In genomic region chr1:224406216-224406615, GRCh38 we compare ENCODE assay signal across 20 cellular contexts. TPM values are rescaled to one million over a fixed set of nuclear protein-coding genes. Genes with fewer than 3 reads are reported as not detected.
DNase-seq lines count a peak whose midpoint lies in the region; ATAC-seq, FAIRE-seq and TF ChIP-seq lines count a peak whose summit lies in the region.
"Had no signal": no experiment of that assay in that cellular context is flagged by ENCODE, and none has a peak within 500 bp of the region (broad histone marks: within the 10 kb centered on the region; RNA-seq: fewer than 3 reads in every experiment).

No MANE protein-coding gene starts in this region.

- no peaks in the 10 kb centered on the region for H3K27me3 Mint-ChIP-seq in activated naive CD4-positive, alpha-beta T cell treated with anti-CD3 and anti-CD28 coated beads, Interleukin-2, amount 50 U/mL, for 24 hours
- no peaks in the 10 kb centered on the region for H3K27me3 Mint-ChIP-seq in activated naive CD4-positive, alpha-beta T cell treated with anti-CD3 and anti-CD28 coated beads, Interleukin-2, amount 10 ng/mL, durations not matched to agents 7 days and 5 days
- H3K27me3 Mint-ChIP-seq in chondrocyte (ENCODE audit: low read depth), result no peaks in the 10 kb centered on the region
- H3K27me3 Mint-ChIP-seq: type B pancreatic cell had no signal

- peaks cover 3% of the 10 kb centered on the region for H3F3A ChIP-seq in smooth muscle cell (ENCODE audit: low read depth)

- H3K27ac Mint-ChIP-seq in activated naive CD4-positive, alpha-beta T cell treated with anti-CD3 and anti-CD28 coated beads, Interleukin-2, amount 50 U/mL, for 24 hours, result peak overlapping the region; percentile 70
- H3K27ac Mint-ChIP-seq in activated naive CD4-positive, alpha-beta T cell treated with anti-CD3 and anti-CD28 coated beads, Interleukin-2, amount 10 ng/mL, durations not matched to agents 7 days and 5 days, result no peak overlapping the region
- H3K27ac Mint-ChIP-seq in chondrocyte (ENCODE audit: unreplicated experiment), result peak overlapping the region; percentile 42
- H3K27ac Mint-ChIP-seq: CD8-positive, alpha-beta T cell; nephron progenitor cell; type B pancreatic cell had no signal

- CTCF ChIA-PET in activated naive CD4-positive, alpha-beta T cell treated with anti-CD3 and anti-CD28 coated beads, Interleukin-2, amount 10 ng/mL, durations not matched to agents 7 days and 5 days (lab: Charles Lee), result interaction anchor here (1.4 kb wide), 1 partner anchor 11 kb away, joined by 3 read pairs; no protein-coding TSS in a partner anchor

- no peak overlapping the region for H3K9ac ChIP-seq in smooth muscle cell (ENCODE audit: low read depth)

- peaks cover 35% of the 10 kb centered on the region for H3K36me3 ChIP-seq in smooth muscle cell (ENCODE audit: low read depth)
- peaks cover under 1% of the 10 kb centered on the region for H3K36me3 ChIP-seq in hepatocyte (replicated peaks; ENCODE audit: insufficient read depth, low read depth)

- H3K9me3 ChIP-seq in smooth muscle cell (replicated peaks; ENCODE audit: low read depth) (no peaks in the 10 kb centered on the region), hepatocyte (ENCODE audit: low read depth) (no peaks in the 10 kb centered on the region)
- H3K9me3 ChIP-seq: breast epithelium, heart right ventricle had no signal

- no peak overlapping the region for H3K4me3 Mint-ChIP-seq in activated naive CD4-positive, alpha-beta T cell treated with anti-CD3 and anti-CD28 coated beads, Interleukin-2, amount 50 U/mL, for 24 hours
- H3K4me3 Mint-ChIP-seq in activated naive CD4-positive, alpha-beta T cell treated with anti-CD3 and anti-CD28 coated beads, Interleukin-2, amount 10 ng/mL, durations not matched to agents 7 days and 5 days, result no peak overlapping the region
- H3K4me3 Mint-ChIP-seq in chondrocyte (ENCODE audit: unreplicated experiment), result no peak overlapping the region
- H3K4me3 Mint-ChIP-seq: CD8-positive, alpha-beta T cell; nephron progenitor cell; type B pancreatic cell had no signal

- H4K20me1 ChIP-seq in smooth muscle cell (ENCODE audit: low read depth) (peaks cover 78% of the 10 kb centered on the region), hepatocyte (ENCODE audit: insufficient read depth, poor library complexity, severe bottlenecking) (peaks cover 4% of the 10 kb centered on the region)

- FAIRE-seq in HTR-8/SVneo (lab: Jason Lieb, UNC) (no peak), RCC 7860 (lab: Jason Lieb, UNC) (no peak)

- peaks cover 23% of the 10 kb centered on the region for H3K36me3 Mint-ChIP-seq in activated naive CD4-positive, alpha-beta T cell treated with anti-CD3 and anti-CD28 coated beads, Interleukin-2, amount 50 U/mL, for 24 hours
- peaks cover 40% of the 10 kb centered on the region for H3K36me3 Mint-ChIP-seq in activated naive CD4-positive, alpha-beta T cell treated with anti-CD3 and anti-CD28 coated beads, Interleukin-2, amount 10 ng/mL, durations not matched to agents 7 days and 5 days
- H3K36me3 Mint-ChIP-seq in chondrocyte (ENCODE audit: low read depth), result peaks cover 27% of the 10 kb centered on the region

- peaks cover 45% of the 10 kb centered on the region for H3K4me1 Mint-ChIP-seq in activated naive CD4-positive, alpha-beta T cell treated with anti-CD3 and anti-CD28 coated beads, Interleukin-2, amount 50 U/mL, for 24 hours
- H3K4me1 Mint-ChIP-seq in activated naive CD4-positive, alpha-beta T cell treated with anti-CD3 and anti-CD28 coated beads, Interleukin-2, amount 10 ng/mL, durations not matched to agents 7 days and 5 days, result peaks cover 10% of the 10 kb centered on the region
- H3K4me1 Mint-ChIP-seq in chondrocyte (ENCODE audit: low read depth), result peaks cover 30% of the 10 kb centered on the region
- H3K4me1 Mint-ChIP-seq: nephron progenitor cell had no signal

- no peak overlapping the region for H3K4me2 ChIP-seq in smooth muscle cell
- H3K4me2 ChIP-seq in hepatocyte, result no peak overlapping the region

- no peak for TF ChIP-seq CTCF in chondrocyte (IDR thresholded peaks at IDR 0.05)
- TF ChIP-seq CTCF in smooth muscle cell (IDR thresholded peaks at IDR 0.05; ENCODE audit: borderline replicate concordance, insufficient read depth, poor library complexity, severe bottlenecking), result no peak
- no peak for TF ChIP-seq CTCF in hepatocyte (IDR thresholded peaks at IDR 0.05; ENCODE audit: poor library complexity)

- H3K79me2 ChIP-seq in smooth muscle cell (ENCODE audit: low read depth) (peaks cover 24% of the 10 kb centered on the region), hepatocyte (peaks cover 39% of the 10 kb centered on the region)

- no peaks in the 10 kb centered on the region for H3K9me2 ChIP-seq in hepatocyte (replicated peaks; ENCODE audit: insufficient read depth)

- H3K27me3 ChIP-seq in smooth muscle cell (ENCODE audit: low read depth) (no peaks in the 10 kb centered on the region), hepatocyte (no peaks in the 10 kb centered on the region)
- H3K27me3 ChIP-seq: breast epithelium, heart right ventricle had no signal

- H2AFZ ChIP-seq in smooth muscle cell (ENCODE audit: low read depth) (no peak overlapping the region), hepatocyte (no peak overlapping the region)

- ATAC-seq in GM21825 (IDR thresholded peaks at IDR 0.05; ENCODE audit: unreplicated experiment), result no peak
- ATAC-seq: CD8-positive, alpha-beta T cell; heart right ventricle had no signal

- no peak for DNase-seq in activated naive CD4-positive, alpha-beta T cell treated with anti-CD3 and anti-CD28 coated beads, Interleukin-2, amount 10 ng/mL, durations not matched to agents 7 days and 5 days
- peak; percentile 14 for DNase-seq in HTR-8/SVneo (ENCODE audit: insufficient read length, low spot score)
- DNase-seq in chondrocyte (ENCODE audit: low spot score), result no peak
- no peak for DNase-seq in smooth muscle cell (lab: John Stamatoyannopoulos, UW; ENCODE audit: unreplicated experiment)
- no peak for DNase-seq in hepatocyte (ENCODE audit: low spot score)
- DNase-seq in RCC 7860 (ENCODE audit: low spot score), result no peak
- DNase-seq: ACHN; activated naive CD4-positive, alpha-beta T cell treated with Interleukin-2 at 50 U/mL for 16 hours; CD8-positive, alpha-beta T cell; heart right ventricle; islet precursor cell; NCI-H1930; NCI-H446 treated with DMSO at 0.1 percent for 48 hours; nephron progenitor cell; SHP77; stimulated activated CD4-positive, alpha-beta T cell treated with anti-CD3 and anti-CD28 coated beads, Interleukin-12 subunit alpha, Interleukin-12 subunit beta, amount 100 ng/mL, for 4 hours had no signal

- H3K4me3 ChIP-seq in smooth muscle cell (no peak overlapping the region), hepatocyte (no peak overlapping the region)
- H3K4me3 ChIP-seq: breast epithelium, heart right ventricle had no signal

- peak overlapping the region; percentile 8 for H3K27ac ChIP-seq in smooth muscle cell (ENCODE audit: low read depth)
- H3K27ac ChIP-seq in hepatocyte, result no peak overlapping the region
- H3K27ac ChIP-seq: breast epithelium, heart right ventricle had no signal

- H3K4me1 ChIP-seq in smooth muscle cell (ENCODE audit: low read depth), result no peaks in the 10 kb centered on the region
- no peaks in the 10 kb centered on the region for H3K4me1 ChIP-seq in hepatocyte (ENCODE audit: insufficient read depth)
- H3K4me1 ChIP-seq: breast epithelium had no signal

- H3K9me3 Mint-ChIP-seq in activated naive CD4-positive, alpha-beta T cell treated with anti-CD3 and anti-CD28 coated beads, Interleukin-2, amount 50 U/mL, for 24 hours, result no peaks in the 10 kb centered on the region
- H3K9me3 Mint-ChIP-seq in activated naive CD4-positive, alpha-beta T cell treated with anti-CD3 and anti-CD28 coated beads, Interleukin-2, amount 10 ng/mL, durations not matched to agents 7 days and 5 days, result no peaks in the 10 kb centered on the region
- H3K9me3 Mint-ChIP-seq in chondrocyte (ENCODE audit: low read depth), result no peaks in the 10 kb centered on the region
- H3K9me3 Mint-ChIP-seq: CD8-positive, alpha-beta T cell; nephron progenitor cell; type B pancreatic cell had no signal

RNA-seq across cellular contexts. Expression of gene WDR26, which starts 28.4 kb away (rescaled TPM):
- total RNA-seq in chondrocyte (79.5 to 84.0 TPM (median 81.5 TPM) in 3 replicates), smooth muscle cell (79.5 and 81.4 TPM in 2 replicates), hepatocyte (63.4 and 72.1 TPM in 2 replicates)
- polyA plus RNA-seq in smooth muscle cell (8.6 and 12.0 TPM in 2 replicates), hepatocyte (9.4 and 11.7 TPM in 2 replicates)

RNA-seq across cellular contexts. Expression of gene CNIH4, which starts 49.5 kb away (rescaled TPM):
- total RNA-seq in chondrocyte (45.4 to 55.8 TPM (median 52.7 TPM) in 3 replicates), smooth muscle cell (61.4 and 69.5 TPM in 2 replicates), hepatocyte (62.7 and 76.2 TPM in 2 replicates)
- polyA plus RNA-seq in smooth muscle cell (121 and 125 TPM in 2 replicates), hepatocyte (96.6 and 106 TPM in 2 replicates)
